8 cellular contexts compared by ENCODE assay signal in genomic region chr10:114638874-114639625, GRCh38. TPM values are rescaled to one million over a fixed set of nuclear protein-coding genes. Genes with fewer than 3 reads are reported as not detected.
DNase-seq lines count a peak whose midpoint lies in the region; ATAC-seq and TF ChIP-seq lines count a peak whose summit lies in the region.

No MANE protein-coding gene starts in this region.

- H3K27ac Mint-ChIP-seq in osteocyte (ENCODE audit: unreplicated experiment): peak overlapping the region; percentile 39
- no peak overlapping the region for H3K27ac Mint-ChIP-seq in CD14-positive monocyte

- peaks cover 22% of the 10 kb centered on the region for H3K4me1 ChIP-seq in body of pancreas

- no peak overlapping the region for H3K4me3 Mint-ChIP-seq in osteocyte (ENCODE audit: unreplicated experiment)
- H3K4me3 Mint-ChIP-seq in CD14-positive monocyte: no peak overlapping the region

- DNase-seq in body of pancreas (no peak), osteocyte (ENCODE audit: extremely low spot score, unreplicated experiment) (no peak), DMS79 treated with DMSO at 0.1 percent for 48 hours (lab: John Stamatoyannopoulos, UW) (no peak), CD14-positive monocyte (ENCODE audit: low spot score) (no peak)
- DNase-seq in activated CD4-positive, alpha-beta T cell treated with anti-CD3 and anti-CD28 coated beads for 48 hours: no peak

- no peaks in the 10 kb centered on the region for H3K9me3 Mint-ChIP-seq in osteocyte (ENCODE audit: unreplicated experiment)
- H3K9me3 Mint-ChIP-seq in CD14-positive monocyte: no peaks in the 10 kb centered on the region

- peak; percentile 72 for ATAC-seq in GM18861 (IDR thresholded peaks at IDR 0.05; ENCODE audit: unreplicated experiment)
- ATAC-seq in HG03521 (IDR thresholded peaks at IDR 0.05; ENCODE audit: unreplicated experiment): peak; percentile 54
- no peak for ATAC-seq in body of pancreas
- ATAC-seq in HG03565 (IDR thresholded peaks at IDR 0.05; ENCODE audit: unreplicated experiment): no peak

- H3K36me3 Mint-ChIP-seq in osteocyte (ENCODE audit: unreplicated experiment) (no peaks in the 10 kb centered on the region), CD14-positive monocyte (no peaks in the 10 kb centered on the region)

- peak overlapping the region; percentile 2 to 27 (median 16) for H3K27ac ChIP-seq in body of pancreas

- H3K27me3 ChIP-seq in body of pancreas: no peaks in the 10 kb centered on the region

- intact Hi-C loops in body of pancreas (cut with DNase I) (no loop called here), CD14-positive monocyte (cut with micrococcal nuclease) (no loop called here)

- WGBS in body of pancreas, 2 donors: 51 to 63% methylated on average over 7 of the region's 7 CpGs

- no peak for TF ChIP-seq POLR2A in body of pancreas (IDR thresholded peaks at IDR 0.05)

- H3K4me1 Mint-ChIP-seq in osteocyte (ENCODE audit: unreplicated experiment) (peaks cover 33% of the 10 kb centered on the region), CD14-positive monocyte (peaks cover 12% of the 10 kb centered on the region)

- TF ChIP-seq CTCF in body of pancreas (IDR thresholded peaks at IDR 0.05) (no peak), osteocyte (IDR thresholded peaks at IDR 0.05) (no peak), CD14-positive monocyte (IDR thresholded peaks at IDR 0.05) (no peak)

- peaks cover 7% of the 10 kb centered on the region for H3K27me3 Mint-ChIP-seq in osteocyte (ENCODE audit: unreplicated experiment)
- H3K27me3 Mint-ChIP-seq in CD14-positive monocyte (ENCODE audit: low read depth in 3 of 3): peaks cover 0 to 3% (median 2%) of the 10 kb centered on the region in 3 donors

- no peaks in the 10 kb centered on the region for H3K36me3 ChIP-seq in body of pancreas (replicated peaks in 1 of 2; ENCODE audit: insufficient read depth in 1 of 2, low read depth in 2 of 2)

- H3K4me3 ChIP-seq in body of pancreas: no peak overlapping the region

- no peaks in the 10 kb centered on the region for H3K9me3 ChIP-seq in body of pancreas

RNA-seq across cellular contexts. Expression of gene ABLIM1, which starts 19.0 kb away (rescaled TPM):
- total RNA-seq in body of pancreas (10 to 100 TPM; 34.6 to 54.7 TPM), osteocyte (39.0 and 43.3 TPM in 2 replicates)
- polyA plus RNA-seq in CD14-positive monocyte: under 1 TPM; 0.33 to 0.91 TPM

Comparison
In these comparisons a context has a peak if more than half of its experiments do, and no peak if none do; other contexts are left out.
1. ATAC-seq: peak in GM18861 (single experiment) and HG03521 (single experiment); none in body of pancreas (single experiment) and HG03565 (single experiment).